In genomic region chr6:105859441-105859840, GRCh38 we compare ENCODE assay signal across 1 cellular context.
TF ChIP-seq lines count a peak whose summit lies in the region.

No MANE protein-coding gene starts in this region.

TF ChIP-seq in K562, 482 proteins besides CTCF, POLR2A, EP300 and RAD21:
- TF ChIP-seq SAFB (IDR thresholded peaks at IDR 0.05; ENCODE audit: borderline replicate concordance, low read depth, low read length), result no peak
- no peak for TF ChIP-seq ZBTB5 (IDR thresholded peaks at IDR 0.05)
- TF ChIP-seq ELF1 (tag; IDR thresholded peaks at IDR 0.05), result no peak
- TF ChIP-seq SP1 (CRISPR knock-in tag; IDR thresholded peaks at IDR 0.05), result no peak
- no peak for TF ChIP-seq FOXJ2 (tag; IDR thresholded peaks at IDR 0.05)
- TF ChIP-seq RBM17 (IDR thresholded peaks at IDR 0.05; ENCODE audit: borderline replicate concordance, low read depth, low read length), result no peak
- no peak for TF ChIP-seq ZBTB17 (CRISPR knock-in tag; IDR thresholded peaks at IDR 0.05)
- TF ChIP-seq ZNF316 (IDR thresholded peaks at IDR 0.05), result peak; percentile 63
- no peak for TF ChIP-seq BRF2 (IDR thresholded peaks at IDR 0.05; ENCODE audit: borderline replicate concordance, insufficient read depth, insufficient read length)
- TF ChIP-seq NONO (IDR thresholded peaks at IDR 0.05; ENCODE audit: low read depth in 2 of 2, low read length in 1 of 2), result no peak
- TF ChIP-seq BRD4 (IDR thresholded peaks at IDR 0.05), result no peak
- TF ChIP-seq SMAD4 (CRISPR knock-in tag; conservative IDR thresholded peaks at IDR 0.05), result no peak
- no peak for TF ChIP-seq BRF1 (IDR thresholded peaks at IDR 0.05; ENCODE audit: borderline replicate concordance, extremely low read depth, insufficient read length)
- TF ChIP-seq C11orf30 (IDR thresholded peaks at IDR 0.05; ENCODE audit: low read depth), result peak; percentile 52; the same call in 1 of the 2 replicates
- TF ChIP-seq ZNF24 (IDR thresholded peaks at IDR 0.05), result no peak
- no peak for TF ChIP-seq PRDM10 (IDR thresholded peaks at IDR 0.05; ENCODE audit: partially characterized antibody)
- TF ChIP-seq CHD4 (IDR thresholded peaks at IDR 0.05; ENCODE audit: insufficient read depth, insufficient replicate concordance, low read depth, low read length, poor library complexity, severe bottlenecking), result no peak
- 0 out of 2 replicates have a peak, but pooled peaks have one; percentile 12 for TF ChIP-seq MAFK (IDR thresholded peaks at IDR 0.05; ENCODE audit: low read length)
- TF ChIP-seq GATAD2A (IDR thresholded peaks at IDR 0.05), result no peak
- TF ChIP-seq CTBP1 (IDR thresholded peaks at IDR 0.05; ENCODE audit: borderline replicate concordance), result no peak
- 0 out of 2 replicates have a peak, but pooled peaks have one; percentile 30 for TF ChIP-seq MAFF (IDR thresholded peaks at IDR 0.05; ENCODE audit: low read length)
